Comparison of ENCODE assay signal across 1 cellular context in genomic region chr19:5908773-5909442, GRCh38.
TF ChIP-seq lines count a peak whose summit lies in the region.

No MANE protein-coding gene starts in this region.

TF ChIP-seq in HepG2, 621 proteins besides CTCF, POLR2A, EP300 and RAD21 (continued from another document and continues in another):
- TF ChIP-seq ZBTB39 (CRISPR knock-in tag; IDR thresholded peaks at IDR 0.05) (no peak), PPARG (CRISPR knock-in tag; conservative IDR thresholded peaks at IDR 0.05) (peak; percentile 51; the same call in 1 of the 2 replicates), HMGA1 (CRISPR knock-in tag; conservative IDR thresholded peaks at IDR 0.05) (no peak), RFXAP (CRISPR knock-in tag; IDR thresholded peaks at IDR 0.05; ENCODE audit: borderline replicate concordance) (no peak), TBX2 (CRISPR knock-in tag; IDR thresholded peaks at IDR 0.05; ENCODE audit: borderline replicate concordance) (peak; percentile 67; the same call in 1 of the 2 replicates), ZNF816 (CRISPR knock-in tag; IDR thresholded peaks at IDR 0.05; ENCODE audit: borderline replicate concordance) (no peak), CREBL2 (CRISPR knock-in tag; IDR thresholded peaks at IDR 0.05; ENCODE audit: borderline replicate concordance) (no peak), THAP7 (CRISPR knock-in tag; IDR thresholded peaks at IDR 0.05) (no peak), HCFC1 (IDR thresholded peaks at IDR 0.05; ENCODE audit: low read depth, low read length) (no peak), TOPORS (CRISPR knock-in tag; IDR thresholded peaks at IDR 0.05) (no peak), ZFY (CRISPR knock-in tag; IDR thresholded peaks at IDR 0.05) (peak; percentile 46; the same call in 1 of the 2 replicates), ATF6 (CRISPR knock-in tag; conservative IDR thresholded peaks at IDR 0.05) (no peak), RORA (CRISPR knock-in tag; IDR thresholded peaks at IDR 0.05) (no peak), ZNF383 (CRISPR knock-in tag; IDR thresholded peaks at IDR 0.05; ENCODE audit: borderline replicate concordance) (no peak), BCL6 (CRISPR knock-in tag; IDR thresholded peaks at IDR 0.05) (peak; percentile 55), BRF2 (CRISPR knock-in tag; IDR thresholded peaks at IDR 0.05) (no peak), BATF2 (CRISPR knock-in tag; IDR thresholded peaks at IDR 0.05) (no peak), ZNF33B (CRISPR knock-in tag; IDR thresholded peaks at IDR 0.05) (no peak), TMF1 (CRISPR knock-in tag; IDR thresholded peaks at IDR 0.05; ENCODE audit: low read depth) (no peak), ZNF777 (CRISPR knock-in tag; IDR thresholded peaks at IDR 0.05) (no peak), ZNF746 (CRISPR knock-in tag; IDR thresholded peaks at IDR 0.05) (peak; percentile 44; the same call in 1 of the 2 replicates), HMG20B (CRISPR knock-in tag; conservative IDR thresholded peaks at IDR 0.05) (no peak), SNAPC4 (CRISPR knock-in tag; IDR thresholded peaks at IDR 0.05) (peak; percentile 37; the same call in 1 of the 2 replicates), POLR2AphosphoS5 (IDR thresholded peaks at IDR 0.05; ENCODE audit: low read depth, low read length) (0 out of 2 replicates have a peak, but pooled peaks have one; percentile 25), BORCS8-MEF2B (CRISPR knock-in tag; IDR thresholded peaks at IDR 0.05) (peak; percentile 64; the same call in 1 of the 2 replicates), ZNF616 (CRISPR knock-in tag; IDR thresholded peaks at IDR 0.05; ENCODE audit: low read depth) (no peak), MAF1 (CRISPR knock-in tag; IDR thresholded peaks at IDR 0.05; ENCODE audit: borderline replicate concordance) (0 out of 2 replicates have a peak, but pooled peaks have one; percentile 57), IKZF1 (IDR thresholded peaks at IDR 0.05) (no peak), ZFP62 (CRISPR knock-in tag; IDR thresholded peaks at IDR 0.05) (no peak), DMTF1 (CRISPR knock-in tag; IDR thresholded peaks at IDR 0.05) (no peak), NR1H2 (CRISPR knock-in tag; IDR thresholded peaks at IDR 0.05; ENCODE audit: borderline replicate concordance, low read depth) (no peak), ZNF326 (CRISPR knock-in tag; IDR thresholded peaks at IDR 0.05; ENCODE audit: borderline replicate concordance) (no peak), CCDC6 (CRISPR knock-in tag; IDR thresholded peaks at IDR 0.05) (0 out of 2 replicates have a peak, but pooled peaks have one; percentile 33), ZNF660 (CRISPR knock-in tag; IDR thresholded peaks at IDR 0.05; ENCODE audit: borderline replicate concordance, low read depth) (no peak), NFYC (CRISPR knock-in tag; IDR thresholded peaks at IDR 0.05) (no peak), ZNF30 (CRISPR knock-in tag; IDR thresholded peaks at IDR 0.05) (no peak), ZNF646 (CRISPR knock-in tag; IDR thresholded peaks at IDR 0.05) (no peak; the same call in none of the 2 replicates)
